ENCODE assay signal across 7 cellular contexts in the genomic region with DNA sequence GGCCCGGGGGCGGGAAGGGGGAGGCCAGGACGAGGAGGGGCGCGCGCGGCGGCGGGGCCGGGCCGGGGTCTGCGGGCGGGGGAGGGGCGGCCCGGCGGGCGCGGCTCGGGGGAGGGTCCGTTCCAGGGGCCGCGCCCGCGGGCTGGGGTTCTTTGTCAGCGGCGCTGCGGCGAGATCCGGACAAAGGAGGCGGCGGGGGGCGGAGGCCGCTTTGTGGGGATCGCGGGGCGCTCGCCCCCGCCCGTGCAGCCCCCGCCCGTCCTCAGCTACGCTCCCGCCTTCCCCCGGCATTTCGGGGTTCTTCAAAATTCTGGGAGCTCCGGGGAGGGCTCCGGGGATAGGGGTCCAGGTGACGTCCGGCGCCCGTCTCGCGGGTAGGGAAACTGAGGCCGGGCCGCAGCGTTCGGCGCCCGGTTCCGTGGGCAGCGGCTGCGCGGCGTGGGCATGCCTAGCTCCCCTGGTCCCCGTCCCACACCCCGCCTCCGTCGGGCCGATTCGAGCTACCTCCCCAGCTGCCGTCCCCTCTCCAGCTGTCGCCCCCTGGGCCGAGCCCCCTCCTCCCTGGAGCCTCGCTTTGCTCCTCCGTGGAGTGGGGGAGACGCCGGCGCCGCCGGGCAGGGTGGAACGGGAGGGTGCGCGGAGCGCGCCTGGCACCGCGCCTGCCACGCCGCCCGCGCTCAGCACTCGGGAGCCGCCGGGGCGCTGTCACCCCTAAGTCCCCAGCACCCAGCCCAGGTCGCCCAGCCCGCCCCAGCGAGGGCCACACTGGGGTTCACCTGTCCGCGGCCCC.
DNase-seq lines count a peak whose midpoint lies in the region; ATAC-seq and TF ChIP-seq lines count a peak whose summit lies in the region.

No MANE protein-coding gene starts in this region.

- no peak overlapping the region for H3K9ac ChIP-seq in parathyroid adenoma

- no peaks in the 10 kb centered on the region for H3K9me3 ChIP-seq in parathyroid adenoma (ENCODE audit: control insufficient read depth, low read length)

- peak overlapping the region; percentile 49 for H3K27ac ChIP-seq in parathyroid adenoma

- no peaks in the 10 kb centered on the region for H3K36me3 ChIP-seq in parathyroid adenoma (ENCODE audit: control insufficient read depth, insufficient read depth, low read length)

- H3K4me3 ChIP-seq in fibroblast of pulmonary artery (replicated peaks; ENCODE audit: low read depth, low read length) (peak overlapping the region; percentile 72), parathyroid adenoma (ENCODE audit: low read depth, low read length) (peak overlapping the region; percentile 68)

- TF ChIP-seq CTCF in fibroblast of pulmonary artery (IDR thresholded peaks at IDR 0.05; ENCODE audit: low read length, missing control alignments) (no peak), parathyroid adenoma (IDR thresholded peaks at IDR 0.05) (no peak)

- H3K79me2 ChIP-seq in parathyroid adenoma, result no peaks in the 10 kb centered on the region

- peak overlapping the region; percentile 83 for H2AFZ ChIP-seq in parathyroid adenoma

- peak; percentile 40 for DNase-seq in activated CD4-positive, alpha-beta T cell treated with anti-CD3 and anti-CD28 coated beads, Interleukin-2, amount 50 U/mL, for 1 hour
- DNase-seq in fibroblast of pulmonary artery (ENCODE audit: low read depth), result no peak
- no peak for DNase-seq in medulla oblongata (ENCODE audit: extremely low spot score)

- peak overlapping the region; percentile 83 for H3K4me2 ChIP-seq in parathyroid adenoma (ENCODE audit: low read length)

- ATAC-seq in HG02623 (IDR thresholded peaks at IDR 0.05; ENCODE audit: unreplicated experiment) (peak; percentile 1), HG02798 (IDR thresholded peaks at IDR 0.05; ENCODE audit: poor library complexity, unreplicated experiment) (no peak), HG03025 (IDR thresholded peaks at IDR 0.05; ENCODE audit: low FRiP score, unreplicated experiment) (no peak)

- peaks cover 9% of the 10 kb centered on the region for H3K4me1 ChIP-seq in parathyroid adenoma

- H3K27me3 ChIP-seq in parathyroid adenoma (ENCODE audit: control insufficient read depth, insufficient read depth, low read length), result no peaks in the 10 kb centered on the region
